Comparison of ENCODE assay signal across 14 cellular contexts in the genomic region with DNA sequence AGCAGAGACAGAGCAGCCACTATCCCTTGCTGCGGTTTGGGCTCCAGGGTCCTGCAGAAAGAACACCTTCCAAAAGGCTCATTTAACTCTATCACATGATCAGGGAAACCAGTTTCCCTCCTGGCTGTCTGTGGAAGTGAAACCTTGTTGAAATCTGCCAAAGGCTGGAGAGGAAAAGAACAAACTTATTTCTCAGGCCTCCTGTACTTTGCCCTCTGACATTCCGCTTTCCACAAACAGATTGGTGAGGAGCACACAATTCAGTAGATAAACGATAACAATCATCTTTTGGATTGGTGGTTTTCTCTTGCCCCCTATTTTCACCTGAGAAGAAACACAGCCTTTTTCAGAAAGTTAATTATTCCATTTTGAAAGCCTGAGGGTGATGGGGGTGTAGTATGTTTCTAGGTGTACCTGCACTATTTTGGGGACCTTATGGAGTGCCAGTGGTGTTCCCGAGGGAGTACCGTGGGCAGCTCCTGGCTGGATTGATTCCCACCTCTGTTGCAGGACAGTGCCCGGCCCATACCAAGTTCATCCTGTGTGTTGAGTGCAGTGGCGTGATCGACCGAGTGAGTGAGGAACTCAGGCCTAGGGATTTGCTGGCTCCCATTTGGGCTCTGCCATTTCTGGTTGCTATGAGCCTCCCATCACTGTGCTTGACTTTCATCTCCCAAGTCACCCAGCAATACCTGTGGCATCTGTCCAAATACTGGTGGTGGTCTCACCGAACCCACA.
DNase-seq lines count a peak whose midpoint lies in the region; ATAC-seq, FAIRE-seq and TF ChIP-seq lines count a peak whose summit lies in the region.
"Had no signal": no experiment of that assay in that cellular context is flagged by ENCODE, and none has a peak within 500 bp of the region (broad histone marks: within the 10 kb centered on the region; RNA-seq: fewer than 3 reads in every experiment).

No MANE protein-coding gene starts in this region.

- H3K27me3 Mint-ChIP-seq in activated T-helper 17 cell treated with anti-CD3 and anti-CD28 coated beads, Interleukin-2, amount 50 U/mL, for 72 hours: no peaks in the 10 kb centered on the region
- H3K27me3 Mint-ChIP-seq: CD4-positive, alpha-beta T cell; IgD-negative memory B cell had no signal

- WGBS in trophoblast cell (ENCODE audit: extremely low coverage, insufficient coverage, insufficient read length): no CpG with 5 or more reads among the region's 10 CpGs

- no peak overlapping the region for H3K9ac ChIP-seq in trophoblast cell (ENCODE audit: low read length)

- no peak overlapping the region for H3K23ac ChIP-seq in trophoblast cell (ENCODE audit: low read length)

- H3K4me1 ChIP-seq in trophoblast cell (ENCODE audit: control insufficient read depth in 1 of 2, insufficient read depth in 2 of 2, low read length in 2 of 2): no peaks in the 10 kb centered on the region

- no peak overlapping the region for H2BK120ac ChIP-seq in trophoblast cell (ENCODE audit: insufficient read depth, low read length, poor library complexity)

- FAIRE-seq in GM12891 (lab: Jason Lieb, UNC): peak; percentile 26

- no peak overlapping the region for H4K91ac ChIP-seq in trophoblast cell (ENCODE audit: low read depth, low read length)

- peaks cover 71% of the 10 kb centered on the region for H3K36me3 Mint-ChIP-seq in activated T-helper 17 cell treated with anti-CD3 and anti-CD28 coated beads, Interleukin-2, amount 50 U/mL, for 72 hours (ENCODE audit: low read depth)

- DNase-seq in GM12891 (ENCODE audit: insufficient read length, low spot score) (no peak), left lobe of liver (ENCODE audit: low spot score) (peak; percentile 71), trophoblast cell (no peak), T1000 (lab: John Stamatoyannopoulos, UW) (no peak), NCI-H187 treated with DMSO at 0.1 percent for 48 hours (lab: John Stamatoyannopoulos, UW) (no peak)
- DNase-seq: CD4-positive, alpha-beta T cell; H9; NCI-H1436; NK-92 treated with Interleukin-12 subunit alpha and Interleukin-12 subunit beta, amount 100 ng/mL, for 24 hours had no signal

- no peak overlapping the region for H3K4me2 ChIP-seq in trophoblast cell (ENCODE audit: low read length)
- H3K4me2 ChIP-seq: PC-9 had no signal

- H2AK5ac ChIP-seq in trophoblast cell (ENCODE audit: low read length): no peak overlapping the region

- no peak overlapping the region for H3K27ac ChIP-seq in trophoblast cell (ENCODE audit: low read depth, low read length)
- H3K27ac ChIP-seq: PC-9 had no signal

- no peak overlapping the region for H3K14ac ChIP-seq in trophoblast cell (ENCODE audit: low read length)

- ATAC-seq in activated T-helper 17 cell treated with anti-CD3 and anti-CD28 coated beads, Interleukin-2, amount 50 U/mL, for 72 hours (replicated peaks): no peak
- ATAC-seq in left lobe of liver (peak; percentile 87), GM21367 (IDR thresholded peaks at IDR 0.05; ENCODE audit: unreplicated experiment) (no peak), GM19351 (IDR thresholded peaks at IDR 0.05; ENCODE audit: unreplicated experiment) (no peak)

- H3K9me3 Mint-ChIP-seq in activated T-helper 17 cell treated with anti-CD3 and anti-CD28 coated beads, Interleukin-2, amount 50 U/mL, for 72 hours: peaks cover 14% of the 10 kb centered on the region

- no peak overlapping the region for H2BK5ac ChIP-seq in trophoblast cell (ENCODE audit: low read depth, low read length, poor library complexity)

- H3K27me3 ChIP-seq in trophoblast cell (ENCODE audit: insufficient read depth, low read length): no peaks in the 10 kb centered on the region

- H3K36me3 ChIP-seq in trophoblast cell (ENCODE audit: control insufficient read depth in 1 of 2, insufficient read depth in 2 of 2, low read length in 2 of 2): no peaks in the 10 kb centered on the region

- no peaks in the 10 kb centered on the region for H3K9me3 ChIP-seq in trophoblast cell (ENCODE audit: insufficient read depth, low read depth, low read length)

- H2BK12ac ChIP-seq in trophoblast cell (ENCODE audit: low read length): no peak overlapping the region

- TF ChIP-seq POLR2A in GM12891 (IDR thresholded peaks at IDR 0.05; ENCODE audit: low read depth, low read length): no peak

- H3K4me3 ChIP-seq in trophoblast cell (ENCODE audit: low read depth, low read length): peak overlapping the region; percentile 25
- H3K4me3 ChIP-seq: PC-9 had no signal

- H3K4me1 Mint-ChIP-seq in activated T-helper 17 cell treated with anti-CD3 and anti-CD28 coated beads, Interleukin-2, amount 50 U/mL, for 72 hours: peaks cover 21% of the 10 kb centered on the region

- H3K79me1 ChIP-seq in trophoblast cell (ENCODE audit: low read length): no peaks in the 10 kb centered on the region

- H3K4me3 Mint-ChIP-seq in activated T-helper 17 cell treated with anti-CD3 and anti-CD28 coated beads, Interleukin-2, amount 50 U/mL, for 72 hours: no peak overlapping the region
- H3K4me3 Mint-ChIP-seq: CD4-positive, alpha-beta T cell; H9; IgD-negative memory B cell had no signal

- H4K12ac ChIP-seq in trophoblast cell (ENCODE audit: low read depth, low read length): no peak overlapping the region

- H3K4ac ChIP-seq in trophoblast cell (ENCODE audit: low read depth, low read length): no peak overlapping the region

- peak overlapping the region; percentile 48 for H3K27ac Mint-ChIP-seq in activated T-helper 17 cell treated with anti-CD3 and anti-CD28 coated beads, Interleukin-2, amount 50 U/mL, for 72 hours
- H3K27ac Mint-ChIP-seq: CD4-positive, alpha-beta T cell had no signal

- H3K79me2 ChIP-seq in trophoblast cell (ENCODE audit: control insufficient read depth, insufficient read depth, low read length, poor library complexity): no peaks in the 10 kb centered on the region

- no peak overlapping the region for H4K8ac ChIP-seq in trophoblast cell (ENCODE audit: low read depth, low read length)

- no peak overlapping the region for H3K18ac ChIP-seq in trophoblast cell (ENCODE audit: low read length)

- H2AFZ ChIP-seq in trophoblast cell (ENCODE audit: insufficient read depth, low read length, poor library complexity): no peak overlapping the region
- H2AFZ ChIP-seq: PC-9 had no signal

TF ChIP-seq in GM12891, 5 proteins besides CTCF, POLR2A, EP300 and RAD21:
- TF ChIP-seq POU2F2 (IDR thresholded peaks at IDR 0.05; ENCODE audit: low read depth, low read length) (no peak), TAF1 (IDR thresholded peaks at IDR 0.05; ENCODE audit: low read depth, low read length) (no peak)
TF ChIP-seq in GM12891: peak in this region for 0.
